17 cellular contexts compared by ENCODE assay signal in the genomic region with DNA sequence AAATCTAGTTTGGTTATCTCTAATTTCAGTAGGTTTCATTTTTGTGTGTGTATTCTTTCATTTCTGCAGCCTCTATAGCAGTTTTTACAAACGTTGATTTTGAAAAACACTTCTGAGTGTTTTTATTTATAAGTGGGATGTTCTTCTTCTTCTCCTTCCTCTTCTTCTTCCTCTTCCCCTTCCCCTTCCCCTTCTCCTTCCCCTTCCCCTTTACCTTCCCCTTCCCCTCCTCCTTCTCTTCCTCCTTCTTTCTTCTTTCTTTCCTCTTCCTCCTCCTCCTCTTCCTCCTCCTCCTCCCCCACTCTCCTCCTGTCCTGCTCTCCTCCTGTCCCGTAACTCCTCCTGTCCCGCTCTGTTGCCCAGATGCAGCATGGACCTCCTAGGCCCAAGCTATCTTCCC.
"Had no signal": no experiment of that assay in that cellular context is flagged by ENCODE, and none has a peak within 500 bp of the region (broad histone marks: within the 10 kb centered on the region; RNA-seq: fewer than 3 reads in every experiment).

No MANE protein-coding gene starts in this region.

- H3K4me3 Mint-ChIP-seq: activated naive CD4-positive, alpha-beta T cell treated with anti-CD3 and anti-CD28 coated beads, Interleukin-2, amount 10 ng/mL, durations not matched to agents 7 days and 5 days had no signal

- DNase-seq: activated CD4-positive, alpha-beta T cell treated with anti-CD3 and anti-CD28 coated beads for 4 hours; activated naive CD4-positive, alpha-beta T cell treated with anti-CD3 and anti-CD28 coated beads, Interleukin-2, amount 10 ng/mL, durations not matched to agents 7 days and 5 days; caudate nucleus; effector CD8-positive, alpha-beta T cell; gastrocnemius medialis; left ventricle myocardium superior; mesendoderm; posterior cingulate gyrus; small intestine; stimulated activated naive CD4-positive, alpha-beta T cell; T1000; upper lobe of left lung had no signal

- H3K27ac ChIP-seq: coronary artery, gastrocnemius medialis, hepatocyte, right atrium auricular region, suprapubic skin, upper lobe of left lung, VCaP had no signal

- H3K27me3 ChIP-seq: gastrocnemius medialis, hepatocyte, right atrium auricular region, suprapubic skin, upper lobe of left lung had no signal

- H2AFZ ChIP-seq: hepatocyte had no signal

- H3K9me3 Mint-ChIP-seq: activated naive CD4-positive, alpha-beta T cell treated with anti-CD3 and anti-CD28 coated beads, Interleukin-2, amount 10 ng/mL, durations not matched to agents 7 days and 5 days had no signal

- ATAC-seq: gastrocnemius medialis, left ventricle myocardium superior had no signal

- H3K4me2 ChIP-seq: hepatocyte had no signal

- H3K4me3 ChIP-seq: coronary artery, gastrocnemius medialis, hepatocyte, right atrium auricular region, suprapubic skin, upper lobe of left lung had no signal

- H3K27ac Mint-ChIP-seq: activated naive CD4-positive, alpha-beta T cell treated with anti-CD3 and anti-CD28 coated beads, Interleukin-2, amount 10 ng/mL, durations not matched to agents 7 days and 5 days had no signal

- H3K9me3 ChIP-seq: gastrocnemius medialis, right atrium auricular region, suprapubic skin, upper lobe of left lung had no signal

- H3K27me3 Mint-ChIP-seq: activated naive CD4-positive, alpha-beta T cell treated with anti-CD3 and anti-CD28 coated beads, Interleukin-2, amount 10 ng/mL, durations not matched to agents 7 days and 5 days had no signal
